ENCODE assay signal across 28 cellular contexts in genomic region chr3:174960898-174961297, GRCh38.
"Had no signal": no experiment of that assay in that cellular context is flagged by ENCODE, and none has a peak within 500 bp of the region (broad histone marks: within the 10 kb centered on the region; RNA-seq: fewer than 3 reads in every experiment).

No MANE protein-coding gene starts in this region.

- H3K27ac ChIP-seq: stomach, suprapubic skin, testis, thoracic aorta, thyroid gland, tibial artery, tibial nerve, transverse colon, upper lobe of left lung, upper lobe of right lung, uterus, vagina had no signal

- DNase-seq: stimulated activated CD4-positive, alpha-beta T cell treated with anti-CD3 and anti-CD28 coated beads, Interleukin-2, amount 100 ng/mL, for 48 hours; stimulated activated CD4-positive, alpha-beta T cell treated with anti-CD3 and anti-CD28 coated beads, Interleukin-4, amount 100 ng/mL, for 1 hour; stimulated activated CD4-positive, alpha-beta T cell treated with anti-CD3 and anti-CD28 coated beads, Interleukin-4, amount 100 ng/mL, for 24 hours; stimulated activated CD4-positive, alpha-beta T cell treated with anti-CD3 and anti-CD28 coated beads, Interleukin-4, amount 100 ng/mL, for 4 hours; stimulated activated CD8-positive, alpha-beta memory T cell treated with anti-CD3 and anti-CD28 coated beads, Interleukin-4, amount 100 ng/mL, for 48 hours; stimulated activated naive B cell treated with anti-CD40 and anti-IgM and Interleukin-4, amounts not matched to agents 10 μg/mL and 1 μg/mL and 100 μg/mL, for 72 hours; stimulated activated naive CD4-positive, alpha-beta T cell; stimulated activated naive CD4-positive, alpha-beta T cell treated with Interleukin-2 at 50 U/mL for 16 hours; stimulated activated naive CD8-positive, alpha-beta T cell treated with anti-CD3 and anti-CD28 coated beads, Interleukin-15, amount 100 ng/mL, for 72 hours; stimulated activated naive CD8-positive, alpha-beta T cell treated with anti-CD3 and anti-CD28 coated beads, Interleukin-15, Interleukin-2, amounts not matched to agents 100 U/mL and 50 U/mL, for 24 hours; stomach; substantia nigra; testis; thyroid gland; tibial artery; transverse colon; trophoblast cell; upper lobe of left lung; upper lobe of right lung; uterus had no signal

- H3K36me3 Mint-ChIP-seq: stimulated activated effector memory CD8-positive, alpha-beta T cell treated with anti-CD3 and anti-CD28 coated beads, Interleukin-12 subunit alpha, Interleukin-12 subunit beta, amount 100 ng/mL, for 72 hours; stimulated activated memory B cell treated with anti-CD40 and anti-IgM and Interleukin-4, amounts not matched to agents 10 μg/mL and 1 μg/mL and 100 μg/mL, for 72 hours; stimulated activated naive B cell treated with anti-CD40 and anti-IgM and Interleukin-4, amounts not matched to agents 10 μg/mL and 1 μg/mL and 100 μg/mL, for 72 hours; type B pancreatic cell had no signal

- H3K4me3 ChIP-seq: stomach, suprapubic skin, testis, thoracic aorta, thyroid gland, tibial artery, tibial nerve, transverse colon, upper lobe of left lung, upper lobe of right lung, uterus, vagina had no signal

- H3K4me3 Mint-ChIP-seq: stimulated activated effector memory CD8-positive, alpha-beta T cell treated with anti-CD3 and anti-CD28 coated beads, Interleukin-12 subunit alpha, Interleukin-12 subunit beta, amount 100 ng/mL, for 72 hours; stimulated activated memory B cell treated with anti-CD40 and anti-IgM and Interleukin-4, amounts not matched to agents 10 μg/mL and 1 μg/mL and 100 μg/mL, for 72 hours; stimulated activated naive B cell treated with anti-CD40 and anti-IgM and Interleukin-4, amounts not matched to agents 10 μg/mL and 1 μg/mL and 100 μg/mL, for 72 hours; stimulated activated naive CD8-positive, alpha-beta T cell treated with anti-CD3 and anti-CD28 coated beads, Interleukin-15, amount 100 ng/mL, for 72 hours; stimulated activated naive CD8-positive, alpha-beta T cell treated with anti-CD3 and anti-CD28 coated beads, Interleukin-15, Interleukin-2, amounts not matched to agents 100 ng/mL and 50 ng/mL, for 24 hours; type B pancreatic cell had no signal

- H3K9me3 Mint-ChIP-seq: stimulated activated memory B cell treated with anti-CD40 and anti-IgM and Interleukin-4, amounts not matched to agents 10 μg/mL and 1 μg/mL and 100 μg/mL, for 72 hours; stimulated activated naive CD8-positive, alpha-beta T cell treated with anti-CD3 and anti-CD28 coated beads, Interleukin-15, Interleukin-2, amounts not matched to agents 100 ng/mL and 50 ng/mL, for 24 hours; type B pancreatic cell had no signal

- ATAC-seq: stimulated activated effector memory CD8-positive, alpha-beta T cell treated with anti-CD3 and anti-CD28 coated beads, Interleukin-12 subunit alpha, Interleukin-12 subunit beta, amount 100 ng/mL, for 72 hours; stimulated activated memory B cell treated with anti-CD40 and anti-IgM and Interleukin-4, amounts not matched to agents 10 μg/mL and 1 μg/mL and 100 μg/mL, for 72 hours; stimulated activated naive B cell treated with anti-CD40 and anti-IgM and Interleukin-4, amounts not matched to agents 10 μg/mL and 1 μg/mL and 100 μg/mL, for 72 hours; stimulated activated naive CD8-positive, alpha-beta T cell treated with anti-CD3 and anti-CD28 coated beads, Interleukin-15, amount 100 ng/mL, for 72 hours; stimulated activated naive CD8-positive, alpha-beta T cell treated with anti-CD3 and anti-CD28 coated beads, Interleukin-15, Interleukin-2, amounts not matched to agents 100 U/mL and 50 U/mL, for 24 hours; upper lobe of right lung had no signal

- H3K27me3 ChIP-seq: stomach, suprapubic skin, testis, thyroid gland, tibial artery, tibial nerve, transverse colon, upper lobe of left lung, upper lobe of right lung, uterus, vagina had no signal

- H3K27me3 Mint-ChIP-seq: stimulated activated memory B cell treated with anti-CD40 and anti-IgM and Interleukin-4, amounts not matched to agents 10 μg/mL and 1 μg/mL and 100 μg/mL, for 72 hours; stimulated activated naive B cell treated with anti-CD40 and anti-IgM and Interleukin-4, amounts not matched to agents 10 μg/mL and 1 μg/mL and 100 μg/mL, for 72 hours; stimulated activated naive CD8-positive, alpha-beta T cell treated with anti-CD3 and anti-CD28 coated beads, Interleukin-15, amount 100 ng/mL, for 72 hours; stimulated activated naive CD8-positive, alpha-beta T cell treated with anti-CD3 and anti-CD28 coated beads, Interleukin-15, Interleukin-2, amounts not matched to agents 100 ng/mL and 50 ng/mL, for 24 hours had no signal

- H3K9me3 ChIP-seq: stomach, suprapubic skin, testis, thoracic aorta, thyroid gland, tibial artery, tibial nerve, transverse colon, upper lobe of left lung, upper lobe of right lung, uterus, vagina had no signal

- H3K36me3 ChIP-seq: stomach, suprapubic skin, thoracic aorta, thyroid gland, tibial artery, tibial nerve, transverse colon, upper lobe of left lung, upper lobe of right lung, uterus, vagina had no signal

- H3K27ac Mint-ChIP-seq: stimulated activated effector memory CD8-positive, alpha-beta T cell treated with anti-CD3 and anti-CD28 coated beads, Interleukin-12 subunit alpha, Interleukin-12 subunit beta, amount 100 ng/mL, for 72 hours; stimulated activated memory B cell treated with anti-CD40 and anti-IgM and Interleukin-4, amounts not matched to agents 10 μg/mL and 1 μg/mL and 100 μg/mL, for 72 hours; stimulated activated naive B cell treated with anti-CD40 and anti-IgM and Interleukin-4, amounts not matched to agents 10 μg/mL and 1 μg/mL and 100 μg/mL, for 72 hours; stimulated activated naive CD8-positive, alpha-beta T cell treated with anti-CD3 and anti-CD28 coated beads, Interleukin-15, amount 100 ng/mL, for 72 hours; stimulated activated naive CD8-positive, alpha-beta T cell treated with anti-CD3 and anti-CD28 coated beads, Interleukin-15, Interleukin-2, amounts not matched to agents 100 ng/mL and 50 ng/mL, for 24 hours; type B pancreatic cell had no signal

- H3K4me1 Mint-ChIP-seq: stimulated activated effector memory CD8-positive, alpha-beta T cell treated with anti-CD3 and anti-CD28 coated beads, Interleukin-12 subunit alpha, Interleukin-12 subunit beta, amount 100 ng/mL, for 72 hours; stimulated activated memory B cell treated with anti-CD40 and anti-IgM and Interleukin-4, amounts not matched to agents 10 μg/mL and 1 μg/mL and 100 μg/mL, for 72 hours; stimulated activated naive B cell treated with anti-CD40 and anti-IgM and Interleukin-4, amounts not matched to agents 10 μg/mL and 1 μg/mL and 100 μg/mL, for 72 hours; stimulated activated naive CD8-positive, alpha-beta T cell treated with anti-CD3 and anti-CD28 coated beads, Interleukin-15, amount 100 ng/mL, for 72 hours had no signal

- H3K4me1 ChIP-seq: testis, thyroid gland, transverse colon, upper lobe of right lung, uterus had no signal
